ENCODE assay signal across 12 cellular contexts in the genomic region with DNA sequence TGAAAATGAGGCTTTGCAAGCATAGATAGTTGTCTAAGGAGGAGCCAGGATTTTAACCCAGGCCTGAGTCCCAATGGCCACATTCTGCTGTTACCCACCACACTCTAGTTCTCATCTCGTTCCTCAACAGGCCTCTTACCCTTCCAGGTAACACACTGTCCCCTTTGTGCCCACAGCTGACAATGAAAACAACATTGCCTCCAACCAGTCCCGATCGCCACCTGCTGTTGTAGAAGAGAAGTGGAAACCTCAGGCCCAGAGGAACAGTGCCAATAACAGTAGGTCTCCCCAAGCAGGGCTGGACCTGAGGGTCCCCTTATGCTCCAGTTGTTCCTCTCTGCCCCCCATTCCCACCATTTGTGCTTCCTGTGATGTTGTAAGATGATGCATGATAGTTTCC. TPM values are rescaled to one million over a fixed set of nuclear protein-coding genes. Genes with fewer than 3 reads are reported as not detected.
DNase-seq lines count a peak whose midpoint lies in the region; ATAC-seq, FAIRE-seq and TF ChIP-seq lines count a peak whose summit lies in the region.
"Had no signal": no experiment of that assay in that cellular context is flagged by ENCODE, and none has a peak within 500 bp of the region (broad histone marks: within the 10 kb centered on the region; RNA-seq: fewer than 3 reads in every experiment).

No MANE protein-coding gene starts in this region.

- in situ Hi-C loops in ACHN (cut with HindIII; ENCODE audit: low pct_ligation_motif_present, low pct_unique_long_range_greater_than_20kb, low sequenced_read_pairs), result no loop called here

- no peaks in the 10 kb centered on the region for H3K9me3 Mint-ChIP-seq in activated CD8-positive, alpha-beta memory T cell treated with anti-CD3 and anti-CD28 coated beads, Interleukin-2, amount 10 ng/mL, durations not matched to agents 7 days and 5 days (ENCODE audit: low read depth)

- BruUV-seq in HCT116 (replicated peaks; lab: Mats Ljungman, UMichigan), result no TSS peak

- H3K79me2 ChIP-seq in HCT116 (ENCODE audit: insufficient read depth, low read length), result no peaks in the 10 kb centered on the region

- TF ChIP-seq RAD21 in HCT116 (IDR thresholded peaks at IDR 0.05; ENCODE audit: low read depth), result peak; percentile 65

- no peaks in the 10 kb centered on the region for H3K36me3 Mint-ChIP-seq in activated CD8-positive, alpha-beta memory T cell treated with anti-CD3 and anti-CD28 coated beads, Interleukin-2, amount 10 ng/mL, durations not matched to agents 7 days and 5 days

- H2AFZ ChIP-seq in HCT116 (ENCODE audit: low read depth, low read length, poor library complexity, severe bottlenecking), result no peak overlapping the region

- no peak overlapping the region for H3K4me2 ChIP-seq in HCT116 (ENCODE audit: low read length)

- POLR2A ChIA-PET in HCT116 (lab: Charles Lee), result no interaction called here

- no peak overlapping the region for H3K4me3 Mint-ChIP-seq in activated CD8-positive, alpha-beta memory T cell treated with anti-CD3 and anti-CD28 coated beads, Interleukin-2, amount 10 ng/mL, durations not matched to agents 7 days and 5 days
- H3K4me3 Mint-ChIP-seq: activated CD8-positive, alpha-beta T cell treated with anti-CD3 and anti-CD28 coated beads, Interleukin-2, amount 10 ng/mL, durations not matched to agents 7 days and 5 days had no signal

- H3K27ac ChIP-seq in HCT116 (ENCODE audit: low read depth, low read length) (no peak overlapping the region), kidney (ENCODE audit: low read depth in 2 of 2, low read length in 2 of 2) (no peak overlapping the region)
- H3K27ac ChIP-seq: neutrophil had no signal

- RAD21 ChIA-PET in HCT116 (lab: Charles Lee; ENCODE audit: low non-redundant PET in 1 of 2, low total read pairs in 2 of 2, uncharacterized antibody in 2 of 2, unreplicated experiment in 2 of 2), result no interaction called here

- H3K27me3 ChIP-seq in HCT116 (ENCODE audit: insufficient read depth, low read length), result no peaks in the 10 kb centered on the region
- H3K27me3 ChIP-seq: neutrophil had no signal

- no peak overlapping the region for H3K27ac Mint-ChIP-seq in activated CD8-positive, alpha-beta memory T cell treated with anti-CD3 and anti-CD28 coated beads, Interleukin-2, amount 10 ng/mL, durations not matched to agents 7 days and 5 days
- H3K27ac Mint-ChIP-seq: activated CD8-positive, alpha-beta T cell treated with anti-CD3 and anti-CD28 coated beads, Interleukin-2, amount 10 ng/mL, durations not matched to agents 7 days and 5 days had no signal

- peak; percentile 92 for ATAC-seq in HCT116
- ATAC-seq in activated CD8-positive, alpha-beta memory T cell treated with anti-CD3 and anti-CD28 coated beads, Interleukin-2, amount 10 ng/mL, durations not matched to agents 7 days and 5 days, result no peak
- ATAC-seq in GM21576 (IDR thresholded peaks at IDR 0.05; ENCODE audit: unreplicated experiment), result no peak
- ATAC-seq: activated CD8-positive, alpha-beta T cell treated with anti-CD3 and anti-CD28 coated beads, Interleukin-2, amount 10 ng/mL, durations not matched to agents 7 days and 5 days had no signal

- no peaks in the 10 kb centered on the region for H3K9me3 ChIP-seq in HCT116 (ENCODE audit: control insufficient read depth in 1 of 2, insufficient read depth in 1 of 2, low read depth in 1 of 2, low read length in 2 of 2)
- H3K9me3 ChIP-seq in kidney (ENCODE audit: control insufficient read depth in 1 of 2, low read length in 2 of 2), result no peaks in the 10 kb centered on the region
- H3K9me3 ChIP-seq: neutrophil had no signal

- H3K36me3 ChIP-seq in HCT116 (ENCODE audit: control insufficient read depth in 1 of 2, insufficient read depth in 2 of 2, low read length in 2 of 2), result no peaks in the 10 kb centered on the region
- peaks cover 38 to 52% of the 10 kb centered on the region in 2 donors for H3K36me3 ChIP-seq in kidney (ENCODE audit: control insufficient read depth in 1 of 2, insufficient read depth in 2 of 2, low read length in 2 of 2)
- H3K36me3 ChIP-seq: neutrophil had no signal

- H3K4me1 ChIP-seq in HCT116 (ENCODE audit: control insufficient read depth in 1 of 2, insufficient read depth in 2 of 2, low read length in 2 of 2), result no peaks in the 10 kb centered on the region
- no peaks in the 10 kb centered on the region for H3K4me1 ChIP-seq in kidney (ENCODE audit: control insufficient read depth in 1 of 2, insufficient read depth in 1 of 2, low read depth in 1 of 2, low read length in 2 of 2)

- H3K4me1 Mint-ChIP-seq in activated CD8-positive, alpha-beta memory T cell treated with anti-CD3 and anti-CD28 coated beads, Interleukin-2, amount 10 ng/mL, durations not matched to agents 7 days and 5 days, result no peaks in the 10 kb centered on the region

- peaks cover 12% of the 10 kb centered on the region for H3K27me3 Mint-ChIP-seq in activated CD8-positive, alpha-beta memory T cell treated with anti-CD3 and anti-CD28 coated beads, Interleukin-2, amount 10 ng/mL, durations not matched to agents 7 days and 5 days

- H3K4me3 ChIP-seq in HCT116 (replicated peaks in 1 of 2; ENCODE audit: low read depth in 1 of 2, low read length in 2 of 2) (no peak overlapping the region), kidney (ENCODE audit: low read length in 2 of 2) (no peak overlapping the region)

- no peak overlapping the region for H3K9ac ChIP-seq in HCT116 (ENCODE audit: low read length)
- H3K9ac ChIP-seq in kidney (ENCODE audit: low read length in 2 of 2), result no peak overlapping the region

- intact Hi-C loops in HCT116 (cut with micrococcal nuclease), result loop anchor here (1.0 kb wide), 1 partner anchor 310 kb away; no protein-coding TSS in a partner anchor
- intact Hi-C loops in kidney (cut with DNase I), result no loop called here

- H3K9me2 ChIP-seq in HCT116 (ENCODE audit: insufficient read depth), result no peaks in the 10 kb centered on the region

- DNase-seq in ACHN (peak; percentile 11), HCT116 (ENCODE audit: low read depth, low spot score) (peak; percentile 16), kidney (no peak), RKO (ENCODE audit: low spot score) (no peak), RPMI8226 (no peak), OCI-M1 (lab: John Stamatoyannopoulos, UW) (no peak)
- DNase-seq in activated CD8-positive, alpha-beta memory T cell treated with anti-CD3 and anti-CD28 coated beads, Interleukin-2, amount 10 ng/mL, durations not matched to agents 7 days and 5 days, result peak; percentile 19
- DNase-seq: activated CD8-positive, alpha-beta T cell treated with anti-CD3 and anti-CD28 coated beads, Interleukin-2, amount 10 ng/mL, durations not matched to agents 7 days and 5 days; NCI-H1105 treated with DMSO at 0.1 percent for 48 hours had no signal

- no peak for TF ChIP-seq POLR2A in HCT116 (IDR thresholded peaks at IDR 0.05; ENCODE audit: borderline replicate concordance, extremely low read depth, insufficient read depth, insufficient read length)

- FAIRE-seq in kidney (lab: Jason Lieb, UNC), result no peak

- peak; percentile 55 to 63 (median 61) for TF ChIP-seq CTCF in HCT116 (IDR thresholded peaks at IDR 0.05 in 2 of 3, conservative IDR thresholded peaks at IDR 0.05 in 1 of 3; ENCODE audit: borderline replicate concordance in 1 of 3, insufficient read depth in 1 of 3, low read depth in 2 of 3, low read length in 2 of 3)
- TF ChIP-seq CTCF in kidney (IDR thresholded peaks at IDR 0.05; ENCODE audit: borderline replicate concordance, extremely low read depth, insufficient read depth), result peak; percentile 30

- H4K20me1 ChIP-seq in HCT116 (ENCODE audit: insufficient read depth), result no peaks in the 10 kb centered on the region

- CTCF ChIA-PET in HCT116 (lab: Charles Lee), result interaction anchor here (0.8 to 1.6 kb wide), 3 partner anchors 9 to 310 kb away, joined by 4 to 15 read pairs (median 4); no protein-coding TSS in a partner anchor
- CTCF ChIA-PET in activated CD8-positive, alpha-beta memory T cell treated with anti-CD3 and anti-CD28 coated beads, Interleukin-2, amount 10 ng/mL, durations not matched to agents 7 days and 5 days (lab: Charles Lee), result no interaction called here

TF ChIP-seq in HCT116, 20 proteins besides CTCF, POLR2A, EP300 and RAD21 (continues in another document):
- TF ChIP-seq CEBPB (IDR thresholded peaks at IDR 0.05; ENCODE audit: low read depth), result no peak
- no peak for TF ChIP-seq ELF1 (IDR thresholded peaks at IDR 0.05; ENCODE audit: borderline replicate concordance, low read depth)
- TF ChIP-seq ZNF274 (IDR thresholded peaks at IDR 0.05; ENCODE audit: low read depth, low read length), result no peak
- TF ChIP-seq ZFX (IDR thresholded peaks at IDR 0.05), result no peak
- no peak for TF ChIP-seq SIN3A (IDR thresholded peaks at IDR 0.05; ENCODE audit: low read depth)
- TF ChIP-seq EGR1 (IDR thresholded peaks at IDR 0.05; ENCODE audit: low read depth), result no peak

RNA-seq across cellular contexts. Expression of a gene that starts 30.4 kb away (rescaled TPM):
- total RNA-seq in HCT116 (2021; ENCODE audit: unreplicated experiment) (1.9 TPM), kidney (5.3 TPM)
- polyA plus RNA-seq in HCT116 (2012), result not detected in 2 replicates
- not detected for total RNA-seq in activated CD8-positive, alpha-beta memory T cell treated with anti-CD3 and anti-CD28 coated beads, Interleukin-2, amount 10 ng/mL, durations not matched to agents 7 days and 5 days
- polyA plus RNA-seq in kidney (ENCODE audit: insufficient read depth, low read depth, low replicate concordance), result 43.5 TPM
- total RNA-seq: activated CD8-positive, alpha-beta T cell treated with anti-CD3 and anti-CD28 coated beads, Interleukin-2, amount 10 ng/mL, durations not matched to agents 7 days and 5 days; G401 had no signal

RNA-seq across cellular contexts. Expression of a gene that starts 51.4 kb away (rescaled TPM):
- total RNA-seq in HCT116 (2021; ENCODE audit: unreplicated experiment), result 6.4 TPM
- 4.5 and 5.7 TPM in 2 replicates for polyA plus RNA-seq in HCT116 (2012)
- not detected for total RNA-seq in activated CD8-positive, alpha-beta memory T cell treated with anti-CD3 and anti-CD28 coated beads, Interleukin-2, amount 10 ng/mL, durations not matched to agents 7 days and 5 days
- 202 TPM for total RNA-seq in kidney
- 155 TPM for polyA plus RNA-seq in kidney (ENCODE audit: insufficient read depth, low read depth, low replicate concordance)
- total RNA-seq: activated CD8-positive, alpha-beta T cell treated with anti-CD3 and anti-CD28 coated beads, Interleukin-2, amount 10 ng/mL, durations not matched to agents 7 days and 5 days had no signal

Comparison
In these comparisons a context has a peak if more than half of its experiments do, and no peak if none do; other contexts are left out.
1. DNase-seq: peak in ACHN (single experiment), HCT116 (single experiment) and activated CD8-positive, alpha-beta memory T cell treated with anti-CD3 and anti-CD28 coated beads, Interleukin-2, amount 10 ng/mL, durations not matched to agents 7 days and 5 days (single experiment); none in kidney (single experiment), RKO (single experiment), RPMI8226 (single experiment) and OCI-M1 (single experiment).
2. RNA of a gene that starts 51.4 kb away (total RNA-seq): 202 TPM in kidney (single experiment); 6.4 TPM in HCT116 (single experiment) and not detected in activated CD8-positive, alpha-beta memory T cell treated with anti-CD3 and anti-CD28 coated beads, Interleukin-2, amount 10 ng/mL, durations not matched to agents 7 days and 5 days; every median in the first group is over 10 times any median in the second.